ENCODE assay signal across 1 cellular context in the genomic region with DNA sequence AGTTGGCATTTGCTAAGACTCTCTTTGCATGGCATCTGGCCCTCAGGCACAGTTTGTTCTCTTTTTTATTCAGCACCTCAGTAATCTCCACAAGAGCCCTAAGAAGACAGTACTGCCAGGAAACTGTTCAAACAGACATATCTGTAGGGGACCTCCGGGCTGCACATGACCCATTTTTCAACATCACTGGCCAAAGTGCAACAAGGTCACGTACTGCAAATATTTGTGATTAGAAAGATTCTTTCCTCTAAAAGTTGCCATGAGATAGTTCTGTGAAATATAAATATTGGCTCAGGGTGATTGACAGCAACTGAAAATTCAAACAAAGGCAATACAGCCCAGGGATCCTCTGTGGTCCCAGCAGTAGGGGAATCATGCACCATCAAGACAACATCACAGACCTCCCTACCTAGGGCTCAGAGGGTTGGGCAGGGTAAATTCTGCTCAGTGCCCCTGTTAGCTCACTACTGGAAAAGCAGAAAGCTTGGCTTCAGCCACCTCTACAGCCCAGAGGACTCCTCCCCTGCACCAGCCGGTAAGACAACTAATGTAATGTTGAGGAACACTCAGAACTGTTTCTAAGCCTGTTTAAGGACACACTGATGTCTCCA.
A peak's percentile ranks its signal among the peaks of the same experiment; 100 is the strongest.
TF ChIP-seq lines count a peak whose summit lies in the region.

No MANE protein-coding gene starts in this region.

TF ChIP-seq in HepG2, 621 proteins besides CTCF, POLR2A, EP300 and RAD21 (continued from another document and continues in another):
- TF ChIP-seq, protein P1, sequence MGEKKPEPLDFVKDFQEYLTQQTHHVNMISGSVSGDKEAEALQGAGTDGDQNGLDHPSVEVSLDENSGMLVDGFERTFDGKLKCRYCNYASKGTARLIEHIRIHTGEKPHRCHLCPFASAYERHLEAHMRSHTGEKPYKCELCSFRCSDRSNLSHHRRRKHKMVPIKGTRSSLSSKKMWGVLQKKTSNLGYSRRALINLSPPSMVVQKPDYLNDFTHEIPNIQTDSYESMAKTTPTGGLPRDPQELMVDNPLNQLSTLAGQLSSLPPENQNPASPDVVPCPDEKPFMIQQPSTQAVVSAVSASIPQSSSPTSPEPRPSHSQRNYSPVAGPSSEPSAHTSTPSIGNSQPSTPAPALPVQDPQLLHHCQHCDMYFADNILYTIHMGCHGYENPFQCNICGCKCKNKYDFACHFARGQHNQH (CRISPR knock-in tag; IDR thresholded peaks at IDR 0.05) = peak; percentile 99
- TF ChIP-seq KLF12 (CRISPR knock-in tag; IDR thresholded peaks at IDR 0.05; ENCODE audit: borderline replicate concordance) = no peak
- TF ChIP-seq, protein P2, sequence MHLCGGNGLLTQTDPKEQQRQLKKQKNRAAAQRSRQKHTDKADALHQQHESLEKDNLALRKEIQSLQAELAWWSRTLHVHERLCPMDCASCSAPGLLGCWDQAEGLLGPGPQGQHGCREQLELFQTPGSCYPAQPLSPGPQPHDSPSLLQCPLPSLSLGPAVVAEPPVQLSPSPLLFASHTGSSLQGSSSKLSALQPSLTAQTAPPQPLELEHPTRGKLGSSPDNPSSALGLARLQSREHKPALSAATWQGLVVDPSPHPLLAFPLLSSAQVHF (CRISPR knock-in tag; IDR thresholded peaks at IDR 0.05) = no peak
- no peak for TF ChIP-seq SRSF9 (IDR thresholded peaks at IDR 0.05; ENCODE audit: borderline replicate concordance, insufficient read depth, low read depth, low read length, poor library complexity, severe bottlenecking)
- TF ChIP-seq, protein P3, sequence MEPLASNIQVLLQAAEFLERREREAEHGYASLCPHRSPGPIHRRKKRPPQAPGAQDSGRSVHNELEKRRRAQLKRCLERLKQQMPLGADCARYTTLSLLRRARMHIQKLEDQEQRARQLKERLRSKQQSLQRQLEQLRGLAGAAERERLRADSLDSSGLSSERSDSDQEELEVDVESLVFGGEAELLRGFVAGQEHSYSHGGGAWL (CRISPR knock-in tag; IDR thresholded peaks at IDR 0.05) = no peak
- TF ChIP-seq ZNF354B (CRISPR knock-in tag; IDR thresholded peaks at IDR 0.05) = no peak
- TF ChIP-seq, protein P4, sequence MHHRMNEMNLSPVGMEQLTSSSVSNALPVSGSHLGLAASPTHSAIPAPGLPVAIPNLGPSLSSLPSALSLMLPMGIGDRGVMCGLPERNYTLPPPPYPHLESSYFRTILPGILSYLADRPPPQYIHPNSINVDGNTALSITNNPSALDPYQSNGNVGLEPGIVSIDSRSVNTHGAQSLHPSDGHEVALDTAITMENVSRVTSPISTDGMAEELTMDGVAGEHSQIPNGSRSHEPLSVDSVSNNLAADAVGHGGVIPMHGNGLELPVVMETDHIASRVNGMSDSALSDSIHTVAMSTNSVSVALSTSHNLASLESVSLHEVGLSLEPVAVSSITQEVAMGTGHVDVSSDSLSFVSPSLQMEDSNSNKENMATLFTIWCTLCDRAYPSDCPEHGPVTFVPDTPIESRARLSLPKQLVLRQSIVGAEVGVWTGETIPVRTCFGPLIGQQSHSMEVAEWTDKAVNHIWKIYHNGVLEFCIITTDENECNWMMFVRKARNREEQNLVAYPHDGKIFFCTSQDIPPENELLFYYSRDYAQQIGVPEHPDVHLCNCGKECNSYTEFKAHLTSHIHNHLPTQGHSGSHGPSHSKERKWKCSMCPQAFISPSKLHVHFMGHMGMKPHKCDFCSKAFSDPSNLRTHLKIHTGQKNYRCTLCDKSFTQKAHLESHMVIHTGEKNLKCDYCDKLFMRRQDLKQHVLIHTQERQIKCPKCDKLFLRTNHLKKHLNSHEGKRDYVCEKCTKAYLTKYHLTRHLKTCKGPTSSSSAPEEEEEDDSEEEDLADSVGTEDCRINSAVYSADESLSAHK (CRISPR knock-in tag; IDR thresholded peaks at IDR 0.05; ENCODE audit: borderline replicate concordance) = no peak
- TF ChIP-seq ZNF891 (CRISPR knock-in tag; IDR thresholded peaks at IDR 0.05) = no peak
- TF ChIP-seq NBN (conservative IDR thresholded peaks at IDR 0.05) = no peak
- TF ChIP-seq ZBTB14 (CRISPR knock-in tag; IDR thresholded peaks at IDR 0.05) = no peak
- TF ChIP-seq CAMTA2 (CRISPR knock-in tag; IDR thresholded peaks at IDR 0.05; ENCODE audit: borderline replicate concordance) = no peak
- no peak for TF ChIP-seq ZNF75D (CRISPR knock-in tag; IDR thresholded peaks at IDR 0.05; ENCODE audit: borderline replicate concordance)
- 0 out of 2 replicates have a peak, but pooled peaks have one; percentile 54 for TF ChIP-seq KLF6 (CRISPR knock-in tag; IDR thresholded peaks at IDR 0.05)
- no peak for TF ChIP-seq ZNF224 (CRISPR knock-in tag; IDR thresholded peaks at IDR 0.05)
- TF ChIP-seq, protein P5, sequence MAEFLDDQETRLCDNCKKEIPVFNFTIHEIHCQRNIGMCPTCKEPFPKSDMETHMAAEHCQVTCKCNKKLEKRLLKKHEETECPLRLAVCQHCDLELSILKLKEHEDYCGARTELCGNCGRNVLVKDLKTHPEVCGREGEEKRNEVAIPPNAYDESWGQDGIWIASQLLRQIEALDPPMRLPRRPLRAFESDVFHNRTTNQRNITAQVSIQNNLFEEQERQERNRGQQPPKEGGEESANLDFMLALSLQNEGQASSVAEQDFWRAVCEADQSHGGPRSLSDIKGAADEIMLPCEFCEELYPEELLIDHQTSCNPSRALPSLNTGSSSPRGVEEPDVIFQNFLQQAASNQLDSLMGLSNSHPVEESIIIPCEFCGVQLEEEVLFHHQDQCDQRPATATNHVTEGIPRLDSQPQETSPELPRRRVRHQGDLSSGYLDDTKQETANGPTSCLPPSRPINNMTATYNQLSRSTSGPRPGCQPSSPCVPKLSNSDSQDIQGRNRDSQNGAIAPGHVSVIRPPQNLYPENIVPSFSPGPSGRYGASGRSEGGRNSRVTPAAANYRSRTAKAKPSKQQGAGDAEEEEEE (CRISPR knock-in tag; IDR thresholded peaks at IDR 0.05; ENCODE audit: borderline replicate concordance) = 0 out of 2 replicates have a peak, but pooled peaks have one; percentile 60
- TF ChIP-seq ZFAT (CRISPR knock-in tag; conservative IDR thresholded peaks at IDR 0.05) = no peak
- TF ChIP-seq, protein P6, sequence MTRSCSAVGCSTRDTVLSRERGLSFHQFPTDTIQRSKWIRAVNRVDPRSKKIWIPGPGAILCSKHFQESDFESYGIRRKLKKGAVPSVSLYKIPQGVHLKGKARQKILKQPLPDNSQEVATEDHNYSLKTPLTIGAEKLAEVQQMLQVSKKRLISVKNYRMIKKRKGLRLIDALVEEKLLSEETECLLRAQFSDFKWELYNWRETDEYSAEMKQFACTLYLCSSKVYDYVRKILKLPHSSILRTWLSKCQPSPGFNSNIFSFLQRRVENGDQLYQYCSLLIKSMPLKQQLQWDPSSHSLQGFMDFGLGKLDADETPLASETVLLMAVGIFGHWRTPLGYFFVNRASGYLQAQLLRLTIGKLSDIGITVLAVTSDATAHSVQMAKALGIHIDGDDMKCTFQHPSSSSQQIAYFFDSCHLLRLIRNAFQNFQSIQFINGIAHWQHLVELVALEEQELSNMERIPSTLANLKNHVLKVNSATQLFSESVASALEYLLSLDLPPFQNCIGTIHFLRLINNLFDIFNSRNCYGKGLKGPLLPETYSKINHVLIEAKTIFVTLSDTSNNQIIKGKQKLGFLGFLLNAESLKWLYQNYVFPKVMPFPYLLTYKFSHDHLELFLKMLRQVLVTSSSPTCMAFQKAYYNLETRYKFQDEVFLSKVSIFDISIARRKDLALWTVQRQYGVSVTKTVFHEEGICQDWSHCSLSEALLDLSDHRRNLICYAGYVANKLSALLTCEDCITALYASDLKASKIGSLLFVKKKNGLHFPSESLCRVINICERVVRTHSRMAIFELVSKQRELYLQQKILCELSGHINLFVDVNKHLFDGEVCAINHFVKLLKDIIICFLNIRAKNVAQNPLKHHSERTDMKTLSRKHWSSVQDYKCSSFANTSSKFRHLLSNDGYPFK (CRISPR knock-in tag; IDR thresholded peaks at IDR 0.05; ENCODE audit: borderline replicate concordance) = no peak
- TF ChIP-seq TBP (CRISPR knock-in tag; IDR thresholded peaks at IDR 0.05) = no peak
- peak; percentile 44; the same call in 1 of the 2 replicates for TF ChIP-seq GABPB1 (CRISPR knock-in tag; IDR thresholded peaks at IDR 0.05)
- peak; percentile 83 for TF ChIP-seq ZMAT3 (CRISPR knock-in tag; conservative IDR thresholded peaks at IDR 0.05)
- TF ChIP-seq PITX1 (CRISPR knock-in tag; IDR thresholded peaks at IDR 0.05) = peak; percentile 94
- TF ChIP-seq ATF6 (CRISPR knock-in tag; conservative IDR thresholded peaks at IDR 0.05) = no peak
- TF ChIP-seq ZSCAN30 (CRISPR knock-in tag; IDR thresholded peaks at IDR 0.05) = no peak
- TF ChIP-seq, protein P7, sequence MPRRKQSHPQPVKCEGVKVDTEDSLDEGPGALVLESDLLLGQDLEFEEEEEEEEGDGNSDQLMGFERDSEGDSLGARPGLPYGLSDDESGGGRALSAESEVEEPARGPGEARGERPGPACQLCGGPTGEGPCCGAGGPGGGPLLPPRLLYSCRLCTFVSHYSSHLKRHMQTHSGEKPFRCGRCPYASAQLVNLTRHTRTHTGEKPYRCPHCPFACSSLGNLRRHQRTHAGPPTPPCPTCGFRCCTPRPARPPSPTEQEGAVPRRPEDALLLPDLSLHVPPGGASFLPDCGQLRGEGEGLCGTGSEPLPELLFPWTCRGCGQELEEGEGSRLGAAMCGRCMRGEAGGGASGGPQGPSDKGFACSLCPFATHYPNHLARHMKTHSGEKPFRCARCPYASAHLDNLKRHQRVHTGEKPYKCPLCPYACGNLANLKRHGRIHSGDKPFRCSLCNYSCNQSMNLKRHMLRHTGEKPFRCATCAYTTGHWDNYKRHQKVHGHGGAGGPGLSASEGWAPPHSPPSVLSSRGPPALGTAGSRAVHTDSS (CRISPR knock-in tag; conservative IDR thresholded peaks at IDR 0.05) = no peak
- TF ChIP-seq PAWR (CRISPR knock-in tag; IDR thresholded peaks at IDR 0.05; ENCODE audit: borderline replicate concordance) = no peak
- TF ChIP-seq TARDBP (CRISPR knock-in tag; IDR thresholded peaks at IDR 0.05) = peak; percentile 96
- peak; percentile 97 for TF ChIP-seq TCF7 (IDR thresholded peaks at IDR 0.05; ENCODE audit: low read depth)
- TF ChIP-seq, protein P8, sequence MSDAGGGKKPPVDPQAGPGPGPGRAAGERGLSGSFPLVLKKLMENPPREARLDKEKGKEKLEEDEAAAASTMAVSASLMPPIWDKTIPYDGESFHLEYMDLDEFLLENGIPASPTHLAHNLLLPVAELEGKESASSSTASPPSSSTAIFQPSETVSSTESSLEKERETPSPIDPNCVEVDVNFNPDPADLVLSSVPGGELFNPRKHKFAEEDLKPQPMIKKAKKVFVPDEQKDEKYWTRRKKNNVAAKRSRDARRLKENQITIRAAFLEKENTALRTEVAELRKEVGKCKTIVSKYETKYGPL (CRISPR knock-in tag; IDR thresholded peaks at IDR 0.05) = no peak
- TF ChIP-seq, protein P9, sequence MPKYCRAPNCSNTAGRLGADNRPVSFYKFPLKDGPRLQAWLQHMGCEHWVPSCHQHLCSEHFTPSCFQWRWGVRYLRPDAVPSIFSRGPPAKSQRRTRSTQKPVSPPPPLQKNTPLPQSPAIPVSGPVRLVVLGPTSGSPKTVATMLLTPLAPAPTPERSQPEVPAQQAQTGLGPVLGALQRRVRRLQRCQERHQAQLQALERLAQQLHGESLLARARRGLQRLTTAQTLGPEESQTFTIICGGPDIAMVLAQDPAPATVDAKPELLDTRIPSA (CRISPR knock-in tag; IDR thresholded peaks at IDR 0.05; ENCODE audit: borderline replicate concordance) = no peak
- TF ChIP-seq ZNF710 (CRISPR knock-in tag; IDR thresholded peaks at IDR 0.05; ENCODE audit: borderline replicate concordance) = peak; percentile 91; the same call in 1 of the 2 replicates
- peak; percentile 28; the same call in 1 of the 2 replicates for TF ChIP-seq YEATS2 (CRISPR knock-in tag; IDR thresholded peaks at IDR 0.05; ENCODE audit: borderline replicate concordance)
